Comparison of ENCODE assay signal across 20 cellular contexts in genomic region chr1:89704014-89704413, GRCh38.
"Had no signal": no experiment of that assay in that cellular context is flagged by ENCODE, and none has a peak within 500 bp of the region (broad histone marks: within the 10 kb centered on the region; RNA-seq: fewer than 3 reads in every experiment).

No MANE protein-coding gene starts in this region.

- H3K4me1 ChIP-seq: breast epithelium, colonic mucosa, pancreas, psoas muscle, uterus had no signal

- H3K36me3 ChIP-seq: breast epithelium, colonic mucosa, neutrophil, pancreas, transverse colon, uterus had no signal

- ATAC-seq: heart left ventricle; left cardiac atrium; pancreas; psoas muscle; right cardiac atrium; stimulated activated naive CD8-positive, alpha-beta T cell treated with anti-CD3 and anti-CD28 coated beads, Interleukin-15, amount 100 ng/mL, for 72 hours; T-helper 17 cell had no signal

- DNase-seq: activated B cell treated with CpG ODN at 0.5 μM for 24 hours; activated CD4-positive, alpha-beta memory T cell treated with anti-CD3 and anti-CD28 coated beads, Interleukin-2, amount 10 ng/mL, durations not matched to agents 7 days and 5 days; activated CD4-positive, alpha-beta T cell treated with anti-CD3 and anti-CD28 coated beads for 4 hours; activated gamma-delta T cell treated with Interleukin-2 at 50 U/mL for 16 hours; colonic mucosa; dorsolateral prefrontal cortex; heart left ventricle; left cardiac atrium; pancreas; psoas muscle; right cardiac atrium; stimulated activated CD4-positive, alpha-beta T cell treated with anti-CD3 and anti-CD28 coated beads, Interleukin-12 subunit alpha, Interleukin-12 subunit beta, amount 100 ng/mL, for 4 hours; stimulated activated CD4-positive, alpha-beta T cell treated with anti-CD3 and anti-CD28 coated beads, Interleukin-4, amount 100 ng/mL, for 4 hours; stimulated activated naive CD8-positive, alpha-beta T cell treated with anti-CD3 and anti-CD28 coated beads, Interleukin-15, amount 100 ng/mL, for 72 hours; T-helper 17 cell; transverse colon; uterus had no signal

- H3K4me3 ChIP-seq: breast epithelium, colonic mucosa, dorsolateral prefrontal cortex, heart left ventricle, pancreas, psoas muscle, transverse colon, uterus had no signal

- H3K27ac ChIP-seq: breast epithelium, colonic mucosa, dorsolateral prefrontal cortex, heart left ventricle, neutrophil, pancreas, psoas muscle, transverse colon, uterus had no signal

- FAIRE-seq: islet of Langerhans had no signal

- H3K27me3 ChIP-seq: breast epithelium, colonic mucosa, dorsolateral prefrontal cortex, heart left ventricle, neutrophil, pancreas, transverse colon, uterus had no signal

- H3K9me3 ChIP-seq: breast epithelium, colonic mucosa, heart left ventricle, neutrophil, pancreas, psoas muscle, transverse colon, uterus had no signal
